In the genomic region with DNA sequence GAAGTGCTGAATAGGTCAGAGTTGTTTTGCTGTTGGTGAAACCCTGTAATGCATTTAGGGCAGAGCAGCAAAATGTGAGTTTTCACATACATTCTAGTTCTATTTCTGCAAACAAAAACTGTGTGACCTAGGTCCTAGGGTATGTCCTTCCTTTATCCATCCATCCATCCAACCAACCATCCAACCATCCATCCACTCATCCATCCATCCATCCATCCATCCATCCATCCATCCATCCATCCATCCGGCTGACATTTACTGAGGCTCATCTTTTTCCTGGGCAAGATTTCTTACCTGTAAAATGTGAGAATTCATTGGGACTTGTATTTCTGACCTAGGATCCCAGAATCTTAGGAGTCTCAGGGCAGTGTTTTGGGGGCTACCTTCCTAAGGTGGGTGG, we compare ENCODE assay signal across 2 cellular contexts.
TF ChIP-seq lines count a peak whose summit lies in the region.

No MANE protein-coding gene starts in this region.

TF ChIP-seq in K562, 482 proteins besides CTCF, POLR2A, EP300 and RAD21:
- TF ChIP-seq BMI1 (IDR thresholded peaks at IDR 0.05; ENCODE audit: low read length) (no peak), NUFIP1 (IDR thresholded peaks at IDR 0.05; ENCODE audit: partially characterized antibody) (no peak), GATAD2B (IDR thresholded peaks at IDR 0.05; ENCODE audit: borderline replicate concordance) (no peak), MTF1 (CRISPR knock-in tag; IDR thresholded peaks at IDR 0.05; ENCODE audit: borderline replicate concordance) (no peak), MCM2 (IDR thresholded peaks at IDR 0.05; ENCODE audit: low read depth) (no peak), ZFP36 (IDR thresholded peaks at IDR 0.05; ENCODE audit: low read depth, low read length, partially characterized antibody) (no peak)

TF ChIP-seq in neural cell, 6 proteins besides CTCF, POLR2A, EP300 and RAD21:
- TF ChIP-seq SMC3 (conservative IDR thresholded peaks at IDR 0.05; ENCODE audit: poor library complexity) = no peak
- no peak for TF ChIP-seq MXI1 (conservative IDR thresholded peaks at IDR 0.05; ENCODE audit: poor library complexity, severe bottlenecking)
- TF ChIP-seq EZH2 (IDR thresholded peaks at IDR 0.05; ENCODE audit: borderline replicate concordance, insufficient read depth, low read length, poor library complexity, severe bottlenecking) = no peak
- no peak for TF ChIP-seq TAF1 (IDR thresholded peaks at IDR 0.05; ENCODE audit: low read depth)
- TF ChIP-seq POLR2AphosphoS5 (IDR thresholded peaks at IDR 0.05) = no peak
TF ChIP-seq in neural cell: peak in this region for 0.
